9 cellular contexts compared by ENCODE assay signal in genomic region chr17:39664581-39665561, GRCh38. TPM values are rescaled to one million over a fixed set of nuclear protein-coding genes. Genes with fewer than 3 reads are reported as not detected.
A peak's percentile ranks its signal among the peaks of the same experiment; 100 is the strongest.
DNase-seq lines count a peak whose midpoint lies in the region; ATAC-seq, FAIRE-seq and TF ChIP-seq lines count a peak whose summit lies in the region.
"Had no signal": no experiment of that assay in that cellular context is flagged by ENCODE, and none has a peak within 500 bp of the region (broad histone marks: within the 10 kb centered on the region; RNA-seq: fewer than 3 reads in every experiment).

TCAP (plus strand) TSS chr17:39665349; CDS start chr17:39665360, 11 bp downstream.

- no peaks in the 10 kb centered on the region for H3K79me2 ChIP-seq in mammary epithelial cell (ENCODE audit: insufficient read depth, low read length)

- no peak for ATAC-seq in effector memory CD8-positive, alpha-beta T cell (replicated peaks)
- ATAC-seq in aorta (ENCODE audit: low FRiP score): no peak

- in situ Hi-C loops in mammary epithelial cell (cut with MboI; ENCODE audit: low sequenced_read_pairs in 2 of 2): no loop called here

- H3K36me3 Mint-ChIP-seq in effector memory CD8-positive, alpha-beta T cell (ENCODE audit: insufficient read depth): peaks cover 9% of the 10 kb centered on the region

- CTCF ChIA-PET in mammary epithelial cell (lab: Charles Lee; ENCODE audit: low non-redundant PET): interaction anchor here (0.6 kb wide), 1 partner anchor 38 kb away, joined by 3 read pairs; no protein-coding TSS in a partner anchor

- H3K4me3 ChIP-seq in breast epithelium: no peak within 1 kb of the TSS
- H3K4me3 ChIP-seq in mammary epithelial cell (replicated peaks in 1 of 3; ENCODE audit: insufficient read depth in 1 of 3, low read depth in 2 of 3, low read length in 3 of 3): no peak within 1 kb of the TSS
- no peak within 1 kb of the TSS for H3K4me3 ChIP-seq in mucosa of stomach (ENCODE audit: low read length)
- no peak within 1 kb of the TSS for H3K4me3 ChIP-seq in aorta (ENCODE audit: low read length in 2 of 2)

- peaks cover 16 to 34% of the 10 kb centered on the region in 2 donors for H3K4me1 ChIP-seq in breast epithelium
- peaks cover 6% of the 10 kb centered on the region for H3K4me1 ChIP-seq in mammary epithelial cell (ENCODE audit: insufficient read depth, low read length)
- peaks cover 58% of the 10 kb centered on the region for H3K4me1 ChIP-seq in mucosa of stomach (ENCODE audit: control insufficient read depth, insufficient read depth, low read length)
- no peaks in the 10 kb centered on the region for H3K4me1 ChIP-seq in aorta (ENCODE audit: control insufficient read depth in 1 of 2, insufficient read depth in 2 of 2, low read length in 2 of 2)

- H3K9me3 Mint-ChIP-seq in effector memory CD8-positive, alpha-beta T cell: no peaks in the 10 kb centered on the region

- H3K27me3 Mint-ChIP-seq in effector memory CD8-positive, alpha-beta T cell: peaks cover 10 to 32% of the 10 kb centered on the region in 2 donors

- TF ChIP-seq CTCF in breast epithelium (IDR thresholded peaks at IDR 0.05): no peak
- TF ChIP-seq CTCF in mammary epithelial cell (conservative IDR thresholded peaks at IDR 0.05 in 1 of 2, IDR thresholded peaks at IDR 0.05 in 1 of 2; ENCODE audit: extremely low read depth in 1 of 2, insufficient read depth in 1 of 2, low read depth in 1 of 2, low read length in 2 of 2): no peak
- TF ChIP-seq CTCF in D721Med (IDR thresholded peaks at IDR 0.05; ENCODE audit: insufficient read depth, missing control alignments): no peak

- no peaks in the 10 kb centered on the region for H4K20me1 ChIP-seq in mammary epithelial cell (ENCODE audit: insufficient read depth, low read length)

- peaks cover 6% of the 10 kb centered on the region for H3K36me3 ChIP-seq in breast epithelium
- H3K36me3 ChIP-seq in mammary epithelial cell (ENCODE audit: insufficient read depth, low read length): no peaks in the 10 kb centered on the region
- H3K36me3 ChIP-seq in mucosa of stomach (ENCODE audit: control insufficient read depth, insufficient read depth, low read length): peaks cover 6% of the 10 kb centered on the region
- peaks cover 0 to 3% of the 10 kb centered on the region in 2 donors for H3K36me3 ChIP-seq in aorta (ENCODE audit: control insufficient read depth in 1 of 2, insufficient read depth in 2 of 2, low read length in 1 of 2)

- H2AFZ ChIP-seq in mammary epithelial cell (ENCODE audit: low read depth, low read length): no peak within 1 kb of the TSS

- peak within 1 kb of the TSS; percentile 52 to 57 for H3K27ac Mint-ChIP-seq in effector memory CD8-positive, alpha-beta T cell

- no peak for TF ChIP-seq POLR2A in breast epithelium (IDR thresholded peaks at IDR 0.05)

- H3K27ac ChIP-seq in breast epithelium: peak within 1 kb of the TSS; percentile 68 to 76
- H3K27ac ChIP-seq in mammary epithelial cell (ENCODE audit: insufficient read depth, low read depth, low read length): no peak within 1 kb of the TSS
- peak within 1 kb of the TSS; percentile 1 to 29 for H3K27ac ChIP-seq in aorta (ENCODE audit: low read depth in 1 of 2, low read length in 2 of 2)

- BruUV-seq in mammary epithelial cell (replicated peaks; lab: Mats Ljungman, UMichigan): no TSS peak

- intact Hi-C loops in breast epithelium (cut with DNase I; ENCODE audit: low total_unique reads) (loop anchor here (1.0 kb wide), 1 partner anchor 54 kb away; no protein-coding TSS in a partner anchor), mammary epithelial cell (cut with micrococcal nuclease) (no loop called here), aorta (cut with DNase I) (loop anchor here (5.0 kb wide), 2 partner anchors 37 to 62 kb away; partner anchors contain the start of gene ERBB2 (in 2 of the 2))

- peak within 1 kb of the TSS; percentile 27 to 56 for H3K4me3 Mint-ChIP-seq in effector memory CD8-positive, alpha-beta T cell

- dilution Hi-C loops in mammary epithelial cell (cut with HindIII; ENCODE audit: low sequenced_read_pairs): no loop called here

- no peak within 1 kb of the TSS for H3K9ac ChIP-seq in mammary epithelial cell (ENCODE audit: insufficient read depth, low read length)
- peak within 1 kb of the TSS; percentile 9 for H3K9ac ChIP-seq in mucosa of stomach (ENCODE audit: low read length)

- H3K9me3 ChIP-seq in breast epithelium (no peaks in the 10 kb centered on the region), mammary epithelial cell (replicated peaks; ENCODE audit: insufficient read depth, low read length) (no peaks in the 10 kb centered on the region), mucosa of stomach (ENCODE audit: control insufficient read depth, low read length) (no peaks in the 10 kb centered on the region), aorta (ENCODE audit: control insufficient read depth, low read length) (no peaks in the 10 kb centered on the region)

- no peak for FAIRE-seq in D721Med (lab: Jason Lieb, UNC)

- DNase-seq in breast epithelium (ENCODE audit: low spot score in 2 of 2): no peak
- DNase-seq in mammary epithelial cell: no peak
- no peak for DNase-seq in effector memory CD8-positive, alpha-beta T cell
- DNase-seq in aorta: no peak
- DNase-seq in NK-92 (lab: John Stamatoyannopoulos, UW; ENCODE audit: unreplicated experiment): no peak
- no peak for DNase-seq in D721Med (ENCODE audit: insufficient read length, low spot score)
- no peak for DNase-seq in activated CD4-positive, CD25-positive, alpha-beta regulatory T cell (lab: John Stamatoyannopoulos, UW)
- DNase-seq: T1000 had no signal

- WGBS in mammary epithelial cell (ENCODE audit: low coverage, missing lambda C conversion rate): 82% methylated on average over 6 of the region's 15 CpGs
- 33 to 34% methylated on average over 15 of the region's 15 CpGs for WGBS in aorta, 2 donors

- H3K27me3 ChIP-seq in breast epithelium (peaks cover 3 to 8% of the 10 kb centered on the region in 2 donors), mammary epithelial cell (ENCODE audit: insufficient read depth, low read length) (no peaks in the 10 kb centered on the region), mucosa of stomach (ENCODE audit: control insufficient read depth, insufficient read depth, low read length) (peaks cover 46% of the 10 kb centered on the region), aorta (ENCODE audit: control insufficient read depth in 1 of 2, insufficient read depth in 2 of 2, low read length in 1 of 2) (no peaks in the 10 kb centered on the region)

- H3K4me2 ChIP-seq in mammary epithelial cell (ENCODE audit: insufficient read depth, low read depth, low read length): no peak within 1 kb of the TSS

- peaks cover 10 to 15% of the 10 kb centered on the region in 2 donors for H3K4me1 Mint-ChIP-seq in effector memory CD8-positive, alpha-beta T cell (ENCODE audit: low read depth in 2 of 2)

RNA-seq across cellular contexts. Expression of gene TCAP, which starts in this region (rescaled TPM):
- total RNA-seq in breast epithelium (under 1 TPM; 0.48 to 0.73 (median 0.66) TPM), mammary epithelial cell (under 1 TPM; 0.33 to 0.42 TPM), aorta (1 to 10 TPM; 1.9 to 3.1 TPM)
- polyA plus RNA-seq in mammary epithelial cell (0.10 TPM), aorta (1 to 10 TPM; 4.0 to 9.3 TPM)
- polyA minus RNA-seq in mammary epithelial cell: not detected
